ENCODE assay signal across 9 cellular contexts in the genomic region with DNA sequence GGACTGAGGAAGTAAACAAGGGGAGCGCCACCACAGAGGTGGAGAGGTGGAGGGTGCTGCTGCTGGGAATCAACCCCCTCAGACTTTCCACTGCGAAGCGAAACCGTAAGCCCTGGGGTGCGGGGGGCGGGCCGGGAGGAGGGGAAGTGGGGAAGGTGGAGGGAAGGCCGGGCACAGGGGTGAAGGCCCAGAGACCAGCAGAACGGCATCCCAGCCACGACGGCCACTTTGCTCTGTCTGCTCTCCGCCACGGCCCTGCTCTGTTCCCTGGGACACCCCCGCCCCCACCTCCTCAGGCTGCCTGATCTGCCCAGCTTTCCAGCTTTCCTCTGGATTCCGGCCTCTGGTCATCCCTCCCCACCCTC. TPM values are rescaled to one million over a fixed set of nuclear protein-coding genes. Genes with fewer than 3 reads are reported as not detected.
DNase-seq lines count a peak whose midpoint lies in the region; FAIRE-seq and TF ChIP-seq lines count a peak whose summit lies in the region.
"Had no signal": no experiment of that assay in that cellular context is flagged by ENCODE, and none has a peak within 500 bp of the region (broad histone marks: within the 10 kb centered on the region; RNA-seq: fewer than 3 reads in every experiment).

TSS of gene LAG3 (plus strand) at position 190 of the 365 bp plus-strand sequence. CDS start 333 bp downstream, outside the sequence.

- TF ChIP-seq CTCF in 22Rv1 (IDR thresholded peaks at IDR 0.05) (no peak), brain (conservative IDR thresholded peaks at IDR 0.05) (no peak), ovary (IDR thresholded peaks at IDR 0.05) (no peak)

- H3K36me3 Mint-ChIP-seq in brain: peaks cover 38% of the 10 kb centered on the region

- H3K4me3 ChIP-seq in SK-N-MC (no peak within 1 kb of the TSS), ovary (peak within 1 kb of the TSS; percentile 37), MG63 (no peak within 1 kb of the TSS)

- H3K27me3 Mint-ChIP-seq in brain: peaks cover 10% of the 10 kb centered on the region

- no peak for FAIRE-seq in RCC 7860 (lab: Jason Lieb, UNC)
- FAIRE-seq: keratinocyte had no signal

- TF ChIP-seq EP300 in ovary (IDR thresholded peaks at IDR 0.05): no peak

- TF ChIP-seq POLR2A in ovary (IDR thresholded peaks at IDR 0.05): no peak

- no peak for DNase-seq in SK-N-MC (ENCODE audit: low read depth, low spot score)
- DNase-seq in ovary: peak in 4 of 5 donors; percentile 58 to 66 (median 60)
- no peak for DNase-seq in RCC 7860 (ENCODE audit: low spot score)
- DNase-seq in GDM1 (lab: John Stamatoyannopoulos, UW): no peak
- DNase-seq in MG63: no peak
- no peak for DNase-seq in COLO829 (ENCODE audit: low spot score)

- peaks cover 17% of the 10 kb centered on the region for H3K4me1 ChIP-seq in ovary (ENCODE audit: insufficient read depth)

- H3K9me3 Mint-ChIP-seq in brain: peaks cover 0 to 4% (median 0%) of the 10 kb centered on the region in 5 experiments

- H3K27ac Mint-ChIP-seq in brain: peak within 1 kb of the TSS; percentile 30 to 95 (median 73)

- H3K27me3 ChIP-seq in ovary: no peaks in the 10 kb centered on the region
- H3K27me3 ChIP-seq in MG63: no peaks in the 10 kb centered on the region

- no peaks in the 10 kb centered on the region for H3K9me3 ChIP-seq in SK-N-MC (ENCODE audit: low read depth, low read length)
- no peaks in the 10 kb centered on the region for H3K9me3 ChIP-seq in ovary
- H3K9me3 ChIP-seq in MG63: no peaks in the 10 kb centered on the region

- H3K9ac ChIP-seq in SK-N-MC (ENCODE audit: insufficient read length): no peak within 1 kb of the TSS

- intact Hi-C loops in ovary (cut with DNase I): loop anchor here in 1 of 4 donors (10.0 kb wide), 1 partner anchor 218 kb away; the partner anchor contains the start of gene IFFO1

- WGBS in ovary, 3 donors: 22 to 23% (median 22%) methylated on average over 15 of the region's 15 CpGs

- H3K4me1 Mint-ChIP-seq in brain: peaks cover 67% of the 10 kb centered on the region

- H3K27ac ChIP-seq in 22Rv1: peak within 1 kb of the TSS; percentile 99
- H3K27ac ChIP-seq in SK-N-MC: 0 out of 2 replicates have a peak within 1 kb of the TSS, but pooled peaks have one; percentile 39
- H3K27ac ChIP-seq in ovary: peak within 1 kb of the TSS; percentile 55 to 62

- H3K36me3 ChIP-seq in SK-N-MC (ENCODE audit: insufficient read depth, low read length) (peaks cover 21% of the 10 kb centered on the region; the same call in 1 of the 2 replicates), ovary (no peaks in the 10 kb centered on the region), MG63 (peaks cover 37% of the 10 kb centered on the region)

- H3K4me3 Mint-ChIP-seq in brain: peak within 1 kb of the TSS in 4 of 5 experiments; percentile 28 to 66 (median 53)

RNA-seq across cellular contexts. Expression of gene LAG3, which starts in this region (rescaled TPM):
- polyA plus RNA-seq in brain (ENCODE audit: insufficient read depth, low read depth, low replicate concordance): 0.81 TPM
- total RNA-seq in ovary: 10 to 100 TPM in 6 of 7 donors, 1 to 10 TPM in 1; 8.5 to 21.8 (median 16.0) TPM
- polyA plus RNA-seq in ovary: 10 to 100 TPM in 1 of 2 donors, 1 to 10 TPM in 1; 4.7 to 13.7 TPM
- total RNA-seq in MG63 (2014; rRNA removed; shearing (Covaris generic); ENCODE audit: low replicate concordance): 0.17 TPM in 1 of 2 replicates, not detected in the other

Comparison
In these comparisons a context has a peak if more than half of its experiments do, and no peak if none do; other contexts are left out.
1. H3K27ac ChIP-seq: peak in every context shown above with its lines; median percentile 99 in 22Rv1; 58 in ovary; 39 in SK-N-MC.
2. DNase-seq: peak in ovary (4 of 5); none in SK-N-MC (single experiment), RCC 7860 (single experiment), GDM1 (single experiment), MG63 (single experiment) and COLO829 (single experiment).